27 cellular contexts compared by ENCODE assay signal in the genomic region with DNA sequence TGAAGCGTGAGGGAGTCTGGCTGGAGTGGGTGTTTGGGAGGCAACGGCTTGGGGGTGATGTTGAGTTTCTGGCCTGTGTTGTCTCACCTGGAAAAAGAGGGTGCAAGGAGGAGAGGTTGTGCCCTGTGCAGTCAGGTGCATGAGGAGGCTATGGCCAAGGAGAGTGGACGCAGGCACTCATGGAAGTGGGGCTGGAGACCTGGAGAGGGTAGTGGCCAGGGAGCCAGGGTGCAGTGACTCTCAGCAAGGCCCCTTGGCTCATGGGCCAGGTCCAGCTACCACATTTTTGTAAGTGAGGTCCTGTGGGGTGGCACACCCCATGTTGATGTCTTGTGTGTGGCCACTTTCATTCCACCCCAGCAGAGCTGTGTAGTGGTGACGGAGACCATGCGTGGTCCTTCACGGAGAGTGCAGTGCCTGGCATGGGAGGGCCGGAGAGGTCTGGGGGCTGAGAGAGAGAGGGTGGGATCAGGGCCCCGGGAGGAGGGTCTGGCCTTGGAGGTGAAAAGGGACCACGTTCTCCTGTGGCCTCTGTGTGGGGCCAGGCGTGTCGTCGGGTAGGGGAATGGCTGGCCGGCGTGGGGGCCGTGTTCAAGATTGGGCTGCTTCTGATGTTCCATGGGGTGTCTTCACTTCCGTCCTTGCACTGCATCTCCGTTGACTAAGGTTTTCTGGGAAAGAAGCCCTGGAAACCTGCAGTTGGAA. TPM values are rescaled to one million over a fixed set of nuclear protein-coding genes. Genes with fewer than 3 reads are reported as not detected.
A peak's percentile ranks its signal among the peaks of the same experiment; 100 is the strongest.
DNase-seq lines count a peak whose midpoint lies in the region; TF ChIP-seq lines count a peak whose summit lies in the region.
"Had no signal": no experiment of that assay in that cellular context is flagged by ENCODE, and none has a peak within 500 bp of the region (broad histone marks: within the 10 kb centered on the region; RNA-seq: fewer than 3 reads in every experiment).

No MANE protein-coding gene starts in this region.

- no peak overlapping the region for H3K9ac ChIP-seq in H9 (ENCODE audit: extremely low read depth, insufficient read length, low read length)
- no peak overlapping the region for H3K9ac ChIP-seq in trophoblast cell (ENCODE audit: low read length)
- H3K9ac ChIP-seq: BLaER1 treated with 17β-estradiol and CSF1 and Interleukin-3, amounts not matched to agents 10 nM and 100 nM had no signal

- H3K27me3 ChIP-seq in H9 (ENCODE audit: insufficient read depth, low read length), result no peaks in the 10 kb centered on the region
- no peaks in the 10 kb centered on the region for H3K27me3 ChIP-seq in trophoblast cell (ENCODE audit: insufficient read depth, low read length)
- H3K27me3 ChIP-seq: BLaER1 treated with 17β-estradiol and CSF1 and Interleukin-3, amounts not matched to agents 10 nM and 100 nM; neutrophil; transverse colon had no signal

- H3K4me1 ChIP-seq in H9 (ENCODE audit: insufficient read depth, low read length) (no peaks in the 10 kb centered on the region), trophoblast cell (ENCODE audit: control insufficient read depth in 1 of 2, insufficient read depth in 2 of 2, low read length in 2 of 2) (no peaks in the 10 kb centered on the region)

- H2BK120ac ChIP-seq in H9 (ENCODE audit: low read depth, low read length, poor library complexity, severe bottlenecking) (no peak overlapping the region), trophoblast cell (ENCODE audit: insufficient read depth, low read length, poor library complexity) (no peak overlapping the region)

- H3K9me3 ChIP-seq in H9 (ENCODE audit: control insufficient read depth, low read depth, low read length) (no peaks in the 10 kb centered on the region), trophoblast cell (ENCODE audit: insufficient read depth, low read depth, low read length) (peaks cover 2% of the 10 kb centered on the region)
- H3K9me3 ChIP-seq: BLaER1 treated with 17β-estradiol and CSF1 and Interleukin-3, amounts not matched to agents 10 nM and 100 nM; neutrophil; psoas muscle; transverse colon had no signal

- WGBS in H9 (ENCODE audit: extremely low coverage, insufficient read length, low lambda C conversion rate), result no CpG with 5 or more reads among the region's 17 CpGs
- WGBS in trophoblast cell (ENCODE audit: extremely low coverage, insufficient coverage, insufficient read length), result no CpG with 5 or more reads among the region's 17 CpGs

- no peaks in the 10 kb centered on the region for H3K23me2 ChIP-seq in H9 (ENCODE audit: insufficient read length, low read depth, low read length, poor library complexity, severe bottlenecking)

- H2BK20ac ChIP-seq in H9 (ENCODE audit: low read depth, low read length, poor library complexity, severe bottlenecking), result no peak overlapping the region

- H3T11ph ChIP-seq in H9 (ENCODE audit: low read length), result no peak overlapping the region

- H3K36me3 Mint-ChIP-seq in T-helper 1 cell treated with Interleukin-12 subunit alpha and Interleukin-12 subunit beta and Interleukin-4 antibody, amounts not matched to agents 30 μg/mL and 1 μg/mL, for 36 hours (ENCODE audit: low read depth), result peaks cover 1% of the 10 kb centered on the region
- H3K36me3 Mint-ChIP-seq in H9 (ENCODE audit: insufficient read depth in 1 of 3, low read depth in 3 of 3) (peaks cover 4 to 8% (median 6%) of the 10 kb centered on the region in 3 experiments; a peak in 5 of 7 replicates), endothelial cell (ENCODE audit: low read depth, unreplicated experiment) (peaks cover 6% of the 10 kb centered on the region)

- no peak overlapping the region for H2AK5ac ChIP-seq in H9 (ENCODE audit: insufficient read length, low read length)
- no peak overlapping the region for H2AK5ac ChIP-seq in trophoblast cell (ENCODE audit: low read length)

- no peak overlapping the region for H3K14ac ChIP-seq in H9 (ENCODE audit: insufficient read depth, low read length)
- H3K14ac ChIP-seq in trophoblast cell (ENCODE audit: low read length), result no peak overlapping the region

- no peak overlapping the region for H4K5ac ChIP-seq in H9 (ENCODE audit: insufficient read length, low read depth, low read length)

- no peak overlapping the region for H2BK15ac ChIP-seq in H9 (ENCODE audit: low read depth, low read length)

- no peak overlapping the region for H3K27ac ChIP-seq in H9 (ENCODE audit: insufficient read length, low read depth, low read length)
- H3K27ac ChIP-seq in trophoblast cell (ENCODE audit: low read depth, low read length), result no peak overlapping the region
- H3K27ac ChIP-seq: 22Rv1; BLaER1 treated with 17β-estradiol and CSF1 and Interleukin-3, amounts not matched to agents 10 nM and 100 nM; neutrophil; psoas muscle; transverse colon had no signal

- H3K36me3 ChIP-seq in trophoblast cell (ENCODE audit: control insufficient read depth in 1 of 2, insufficient read depth in 2 of 2, low read length in 2 of 2), result peaks cover 8 to 9% of the 10 kb centered on the region in 2 experiments
- H3K36me3 ChIP-seq: neutrophil, transverse colon had no signal

- H3K23ac ChIP-seq in H9 (ENCODE audit: insufficient read length, low read depth, low read length) (no peak overlapping the region), trophoblast cell (ENCODE audit: low read length) (no peak overlapping the region)

- no peak overlapping the region for H3K4ac ChIP-seq in H9 (ENCODE audit: low read depth, low read length)
- H3K4ac ChIP-seq in trophoblast cell (ENCODE audit: low read depth, low read length), result no peak overlapping the region

- peaks cover 31% of the 10 kb centered on the region for H3K4me1 Mint-ChIP-seq in T-helper 1 cell treated with Interleukin-12 subunit alpha and Interleukin-12 subunit beta and Interleukin-4 antibody, amounts not matched to agents 30 μg/mL and 1 μg/mL, for 36 hours (ENCODE audit: low read depth)
- H3K4me1 Mint-ChIP-seq in H9 (peaks cover 13 to 16% of the 10 kb centered on the region in 2 experiments), endothelial cell (ENCODE audit: unreplicated experiment) (peaks cover 2% of the 10 kb centered on the region)

- H3K4me3 Mint-ChIP-seq in T-helper 1 cell treated with Interleukin-12 subunit alpha and Interleukin-12 subunit beta and Interleukin-4 antibody, amounts not matched to agents 30 μg/mL and 1 μg/mL, for 36 hours, result no peak overlapping the region
- no peak overlapping the region for H3K4me3 Mint-ChIP-seq in H9
- peak overlapping the region; percentile 29 for H3K4me3 Mint-ChIP-seq in endothelial cell (ENCODE audit: unreplicated experiment)
- H3K4me3 Mint-ChIP-seq: activated naive CD8-positive, alpha-beta T cell treated with anti-CD3 and anti-CD28 coated beads, Interleukin-2, amount 10 ng/mL, durations not matched to agents 7 days and 5 days; immature natural killer cell had no signal

- no peak overlapping the region for H3K4me3 ChIP-seq in trophoblast cell (ENCODE audit: low read depth, low read length)
- H3K4me3 ChIP-seq: BLaER1 treated with 17β-estradiol and CSF1 and Interleukin-3, amounts not matched to agents 10 nM and 100 nM; psoas muscle; transverse colon had no signal

- no peak for TF ChIP-seq CTCF in H9 (conservative IDR thresholded peaks at IDR 0.05)
- TF ChIP-seq CTCF in endothelial cell (IDR thresholded peaks at IDR 0.05; ENCODE audit: unreplicated experiment), result no peak

- no peak overlapping the region for H3K56ac ChIP-seq in H9 (ENCODE audit: insufficient read length, low read depth, low read length)

- no peak overlapping the region for H4K12ac ChIP-seq in trophoblast cell (ENCODE audit: low read depth, low read length)

- H2BK5ac ChIP-seq in H9 (ENCODE audit: insufficient read length, low read length), result no peak overlapping the region
- no peak overlapping the region for H2BK5ac ChIP-seq in trophoblast cell (ENCODE audit: low read depth, low read length, poor library complexity)

- H3K9me3 Mint-ChIP-seq in T-helper 1 cell treated with Interleukin-12 subunit alpha and Interleukin-12 subunit beta and Interleukin-4 antibody, amounts not matched to agents 30 μg/mL and 1 μg/mL, for 36 hours, result no peaks in the 10 kb centered on the region
- H3K9me3 Mint-ChIP-seq in H9 (no peaks in the 10 kb centered on the region), endothelial cell (ENCODE audit: unreplicated experiment) (no peaks in the 10 kb centered on the region)
- H3K9me3 Mint-ChIP-seq: activated naive CD8-positive, alpha-beta T cell treated with anti-CD3 and anti-CD28 coated beads, Interleukin-2, amount 10 ng/mL, durations not matched to agents 7 days and 5 days; immature natural killer cell had no signal

- no peak overlapping the region for H2AFZ ChIP-seq in H9 (ENCODE audit: low read length)
- H2AFZ ChIP-seq in trophoblast cell (ENCODE audit: insufficient read depth, low read length, poor library complexity), result no peak overlapping the region

- no peak overlapping the region for H3K18ac ChIP-seq in H9 (ENCODE audit: insufficient read length, low read depth, low read length)
- H3K18ac ChIP-seq in trophoblast cell (ENCODE audit: low read length), result peak overlapping the region; percentile 10

- H3K4me2 ChIP-seq in H9 (ENCODE audit: insufficient read depth, insufficient read length, low read length) (no peak overlapping the region), trophoblast cell (ENCODE audit: low read length) (no peak overlapping the region)
- H3K4me2 ChIP-seq: BLaER1 treated with 17β-estradiol and CSF1 and Interleukin-3, amounts not matched to agents 10 nM and 100 nM had no signal

- no peak for DNase-seq in T-helper 1 cell
- no peak for DNase-seq in H9
- no peak for DNase-seq in endothelial cell (ENCODE audit: low spot score)
- no peak for DNase-seq in trophoblast cell
- DNase-seq in C1 segment of cervical spinal cord (lab: John Stamatoyannopoulos, UW), result no peak
- DNase-seq in activated CD4-positive, CD25-positive, alpha-beta regulatory T cell treated with anti-CD3 and anti-CD28 coated beads, Interleukin-2, amount 50 U/mL, for 72 hours, result no peak
- no peak for DNase-seq in NCI-H1694 (lab: John Stamatoyannopoulos, UW)
- DNase-seq: activated CD8-positive, alpha-beta memory T cell treated with anti-CD3 and anti-CD28 coated beads for 24 hours; activated effector memory CD4-positive, alpha-beta T cell treated with anti-CD3 and anti-CD28 coated beads, Interleukin-2, amount 50 U/mL, for 16 hours; activated naive CD8-positive, alpha-beta T cell treated with anti-CD3 and anti-CD28 coated beads, Interleukin-2, amount 10 ng/mL, durations not matched to agents 7 days and 5 days; aorta; GOT3; hypothalamus; immature natural killer cell; KBM-7; mesenchymal stem cell; NCI-H1105; NCI-H1930; NCI-H2171 treated with DMSO at 0.1 percent for 48 hours; NCI-H510A; psoas muscle; stimulated activated CD4-positive, alpha-beta T cell treated with anti-CD3 and anti-CD28 coated beads, Interleukin-4, amount 100 ng/mL, for 24 hours; transverse colon had no signal

- H3K79me2 ChIP-seq in H9 (ENCODE audit: insufficient read depth, low read length) (peaks cover 11% of the 10 kb centered on the region; the same call in 1 of the 2 replicates), trophoblast cell (ENCODE audit: control insufficient read depth, insufficient read depth, low read length, poor library complexity) (no peaks in the 10 kb centered on the region)

- peak overlapping the region; percentile 22 for H3K27ac Mint-ChIP-seq in T-helper 1 cell treated with Interleukin-12 subunit alpha and Interleukin-12 subunit beta and Interleukin-4 antibody, amounts not matched to agents 30 μg/mL and 1 μg/mL, for 36 hours
- peak overlapping the region; percentile 18 to 81 (median 79); a peak in 3 of 7 replicates for H3K27ac Mint-ChIP-seq in H9
- H3K27ac Mint-ChIP-seq in endothelial cell (ENCODE audit: unreplicated experiment), result no peak overlapping the region
- H3K27ac Mint-ChIP-seq: activated naive CD8-positive, alpha-beta T cell treated with anti-CD3 and anti-CD28 coated beads, Interleukin-2, amount 10 ng/mL, durations not matched to agents 7 days and 5 days; immature natural killer cell had no signal

- peaks cover 3% of the 10 kb centered on the region for H4K20me1 ChIP-seq in H9 (ENCODE audit: control insufficient read depth, insufficient read depth, insufficient read length)

- H2BK12ac ChIP-seq in H9 (ENCODE audit: insufficient read length, low read depth, low read length) (no peak overlapping the region), trophoblast cell (ENCODE audit: low read length) (no peak overlapping the region)

- no peak overlapping the region for H4K8ac ChIP-seq in H9 (replicated peaks; ENCODE audit: insufficient read length, low read depth, low read length)
- no peak overlapping the region for H4K8ac ChIP-seq in trophoblast cell (ENCODE audit: low read depth, low read length)

- H4K91ac ChIP-seq in H9 (ENCODE audit: insufficient read length, low read depth, low read length), result no peak overlapping the region
- no peak overlapping the region for H4K91ac ChIP-seq in trophoblast cell (ENCODE audit: low read depth, low read length)

- no peaks in the 10 kb centered on the region for H3K27me3 Mint-ChIP-seq in T-helper 1 cell treated with Interleukin-12 subunit alpha and Interleukin-12 subunit beta and Interleukin-4 antibody, amounts not matched to agents 30 μg/mL and 1 μg/mL, for 36 hours (ENCODE audit: low read depth)
- H3K27me3 Mint-ChIP-seq in H9 (ENCODE audit: low read depth), result no peaks in the 10 kb centered on the region
- peaks cover 13% of the 10 kb centered on the region for H3K27me3 Mint-ChIP-seq in endothelial cell (ENCODE audit: unreplicated experiment)
- H3K27me3 Mint-ChIP-seq: activated naive CD8-positive, alpha-beta T cell treated with anti-CD3 and anti-CD28 coated beads, Interleukin-2, amount 10 ng/mL, durations not matched to agents 7 days and 5 days had no signal

- H3K79me1 ChIP-seq in H9 (ENCODE audit: insufficient read depth, low read depth, low read length, poor library complexity, severe bottlenecking), result peaks cover 8% of the 10 kb centered on the region
- no peaks in the 10 kb centered on the region for H3K79me1 ChIP-seq in trophoblast cell (ENCODE audit: low read length)

RNA-seq across cellular contexts. Expression of gene SNAP47, which starts 6.1 kb away (rescaled TPM):
- total RNA-seq in H9 (2021), result 44.1 TPM in 2 replicates
- total RNA-seq in endothelial cell (ENCODE audit: unreplicated experiment), result 32.2 TPM
- 21.0 and 21.1 TPM in 2 replicates for polyA plus RNA-seq in trophoblast cell (2013)

RNA-seq across cellular contexts. Expression of gene JMJD4, which starts 6.2 kb away (rescaled TPM):
- total RNA-seq in H9 (2021), result 24.4 and 26.0 TPM in 2 replicates
- 13.4 TPM for total RNA-seq in endothelial cell (ENCODE audit: unreplicated experiment)
- 8.1 and 8.8 TPM in 2 replicates for polyA plus RNA-seq in trophoblast cell (2013)
